Comparison of ENCODE assay signal across 13 cellular contexts in the genomic region with DNA sequence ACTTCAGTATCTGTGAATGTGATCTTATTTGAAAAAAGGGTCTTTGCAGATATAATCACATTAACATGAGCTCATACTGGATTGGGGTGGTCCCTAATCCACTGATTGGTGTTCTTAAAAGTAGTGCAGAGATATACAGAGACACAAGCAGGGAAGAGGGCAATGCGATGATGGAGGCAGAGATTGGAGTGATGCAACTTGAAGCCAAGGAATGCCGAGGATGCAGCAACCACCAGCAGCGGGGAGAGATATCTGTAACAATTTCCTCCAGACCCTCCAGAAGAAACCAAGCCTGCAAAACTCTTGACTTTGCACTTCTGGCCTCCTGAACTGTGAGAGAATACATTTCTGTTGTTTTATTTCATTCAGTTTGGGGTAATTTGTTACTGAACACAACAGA.
"Had no signal": no experiment of that assay in that cellular context is flagged by ENCODE, and none has a peak within 500 bp of the region (broad histone marks: within the 10 kb centered on the region; RNA-seq: fewer than 3 reads in every experiment).

No MANE protein-coding gene starts in this region.

- ATAC-seq: activated CD4-positive, CD25-positive, alpha-beta regulatory T cell treated with anti-CD3 and anti-CD28 coated beads, Interleukin-2, amount 50 U/mL, for 24 hours; gastrocnemius medialis; mucosa of descending colon; natural killer cell; right cardiac atrium; stimulated activated effector memory CD8-positive, alpha-beta T cell treated with anti-CD3 and anti-CD28 coated beads, Interleukin-12 subunit alpha, Interleukin-12 subunit beta, amount 100 ng/mL, for 72 hours had no signal

- H3K4me3 ChIP-seq: adrenal gland, gastrocnemius medialis, lung, mucosa of descending colon, tibial nerve had no signal

- H3K36me3 ChIP-seq: adrenal gland, gastrocnemius medialis, tibial nerve had no signal

- H3K27me3 ChIP-seq: adrenal gland, gastrocnemius medialis, tibial nerve had no signal

- DNase-seq: activated naive CD4-positive, alpha-beta T cell treated with anti-CD3 and anti-CD28 coated beads, Interleukin-2, amount 50 U/mL, for 16 hours; activated T-cell treated with anti-CD3 and anti-CD28 coated beads, Interleukin-2, amount 50 U/mL, for 1 hour; adrenal gland; cerebellar nuclear complex; gastrocnemius medialis; mucosa of descending colon; natural killer cell; nucleus accumbens; right cardiac atrium had no signal

- H3K27ac ChIP-seq: adrenal gland, gastrocnemius medialis, tibial nerve had no signal

- H3K4me1 ChIP-seq: adrenal gland, gastrocnemius medialis, tibial nerve had no signal

- H3K9me3 ChIP-seq: adrenal gland, gastrocnemius medialis, mucosa of descending colon, tibial nerve had no signal
